Comparison of ENCODE assay signal across 8 cellular contexts in the genomic region with DNA sequence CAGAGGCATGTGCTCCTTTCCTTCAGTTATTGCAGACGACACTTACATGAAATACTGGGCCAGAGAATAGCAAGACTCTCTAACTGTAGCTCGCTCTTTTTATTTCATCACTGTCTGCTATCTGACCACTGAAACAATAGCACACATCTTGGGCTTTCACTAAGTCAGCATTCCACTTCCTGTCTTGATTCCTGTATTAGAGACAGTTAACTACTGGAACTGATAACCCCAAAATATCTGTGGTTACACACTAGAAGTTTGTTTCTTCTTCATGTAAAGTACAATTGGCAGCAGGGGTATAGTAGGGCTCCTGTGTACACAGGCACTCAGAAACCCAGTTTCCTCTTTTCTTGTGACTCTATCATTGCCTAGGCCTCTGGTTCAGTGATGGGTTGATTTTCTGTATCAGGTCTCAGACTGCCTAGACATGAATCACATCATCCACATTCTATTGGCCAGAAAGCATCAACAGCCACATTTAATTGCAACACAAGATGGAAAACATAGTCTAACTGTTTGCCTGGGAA.
DNase-seq lines count a peak whose midpoint lies in the region; ATAC-seq, FAIRE-seq and TF ChIP-seq lines count a peak whose summit lies in the region.

No MANE protein-coding gene starts in this region.

- H3K4me1 Mint-ChIP-seq in CD8-positive, alpha-beta T cell (ENCODE audit: low read depth): peaks cover 27% of the 10 kb centered on the region

- H3K36me3 ChIP-seq in CD8-positive, alpha-beta T cell (ENCODE audit: insufficient read depth, low read length): no peaks in the 10 kb centered on the region
- H3K36me3 ChIP-seq in GM12878 (ENCODE audit: control insufficient read depth in 2 of 2, insufficient read depth in 2 of 2, low read length in 1 of 2): no peaks in the 10 kb centered on the region

- peak overlapping the region; percentile 87 for H3K27ac Mint-ChIP-seq in CD8-positive, alpha-beta T cell

- POLR2A ChIA-PET in CD8-positive, alpha-beta T cell (lab: Charles Lee): interaction anchor here (0.7 to 1.2 kb wide), 4 partner anchors 11 to 239 kb away, joined by 3 to 4 read pairs (median 3); no protein-coding TSS in a partner anchor
- POLR2A ChIA-PET in GM12878 (lab: Charles Lee): no interaction called here
- POLR2A ChIA-PET in HEK293T (lab: Yijun Ruan, JAX): no interaction called here

- H3K9me3 Mint-ChIP-seq in CD8-positive, alpha-beta T cell: no peaks in the 10 kb centered on the region

- peak; percentile 53 for ATAC-seq in CD8-positive, alpha-beta T cell
- ATAC-seq in GM21367 (IDR thresholded peaks at IDR 0.05; ENCODE audit: unreplicated experiment): peak; percentile 95
- peak; percentile 77 for ATAC-seq in HG03439 (IDR thresholded peaks at IDR 0.05; ENCODE audit: unreplicated experiment)
- ATAC-seq in GM12878: peak; percentile 64

- no peaks in the 10 kb centered on the region for H3K36me3 Mint-ChIP-seq in CD8-positive, alpha-beta T cell

- H3K9ac ChIP-seq in GM12878 (ENCODE audit: control insufficient read depth, insufficient read depth, low read length): no peak overlapping the region

- CTCF ChIA-PET in CD8-positive, alpha-beta T cell (lab: Charles Lee): no interaction called here
- CTCF ChIA-PET in GM12878 (lab: Yijun Ruan, JAX): no interaction called here
- CTCF ChIA-PET in HEK293T (lab: Yijun Ruan, JAX): no interaction called here

- TF ChIP-seq POLR2A in GM12878 (IDR thresholded peaks at IDR 0.05; ENCODE audit: low read depth, low read length): no peak

- FAIRE-seq in GM12878 (lab: Jason Lieb, UNC): peak; percentile 81

- no peak for TF ChIP-seq RAD21 in GM12878 (IDR thresholded peaks at IDR 0.05; ENCODE audit: insufficient read depth, low read depth, low read length)

- H3K27me3 Mint-ChIP-seq in CD8-positive, alpha-beta T cell (ENCODE audit: low read depth): no peaks in the 10 kb centered on the region

- H3K79me2 ChIP-seq in GM12878 (ENCODE audit: control insufficient read depth, insufficient read depth, low read length): no peaks in the 10 kb centered on the region

- no peak overlapping the region for H2AFZ ChIP-seq in GM12878 (ENCODE audit: control insufficient read depth, low read depth, low read length)

- DNase-seq in CD8-positive, alpha-beta T cell: no peak
- no peak for DNase-seq in GM12878 (ENCODE audit: low read depth, low spot score)
- no peak for DNase-seq in SHP77 treated with DMSO at 0.1 percent for 48 hours (lab: John Stamatoyannopoulos, UW)
- DNase-seq in stimulated activated CD4-positive, alpha-beta T cell treated with anti-CD3 and anti-CD28 coated beads, Interleukin-4, amount 100 ng/mL, for 24 hours: no peak
- no peak for DNase-seq in dermis blood vessel endothelial cell
- no peak for DNase-seq in HEK293T (ENCODE audit: extremely low spot score)

- TF ChIP-seq CTCF in CD8-positive, alpha-beta T cell (IDR thresholded peaks at IDR 0.05): no peak
- no peak for TF ChIP-seq CTCF in GM12878 (IDR thresholded peaks at IDR 0.05 in 2 of 3, conservative IDR thresholded peaks at IDR 0.05 in 1 of 3; ENCODE audit: control insufficient read depth in 2 of 3, extremely low read depth in 1 of 3, insufficient read depth in 1 of 3, low read depth in 3 of 3, low read length in 3 of 3)

- WGBS in GM12878 (ENCODE audit: insufficient coverage, insufficient replicate concordance, low lambda C conversion rate, missing lambda C conversion rate): 17% methylated on average over 2 of the region's 2 CpGs

- peak overlapping the region; percentile 0 for H3K4me3 Mint-ChIP-seq in CD8-positive, alpha-beta T cell

- no peaks in the 10 kb centered on the region for H3K27me3 ChIP-seq in CD8-positive, alpha-beta T cell (ENCODE audit: insufficient read depth, low read length)
- H3K27me3 ChIP-seq in GM12878 (replicated peaks in 1 of 2; ENCODE audit: control insufficient read depth in 2 of 2, insufficient read depth in 2 of 2, low read length in 1 of 2): no peaks in the 10 kb centered on the region

- intact Hi-C loops in CD8-positive, alpha-beta T cell (cut with DNase I, micrococcal nuclease): loop anchor here in 1 of 2 experiments (1.0 to 5.0 kb wide), 4 partner anchors 13 to 239 kb away; a partner anchor contains a TSS
- intact Hi-C loops in GM12878 (cut with micrococcal nuclease; ENCODE audit: unreplicated experiment): no loop called here

- peak overlapping the region; percentile 3 for H3K27ac ChIP-seq in CD8-positive, alpha-beta T cell (ENCODE audit: low read depth, low read length)
- no peak overlapping the region for H3K27ac ChIP-seq in GM12878 (ENCODE audit: control insufficient read depth, insufficient read depth)

- no TSS peak for BruUV-seq in GM12878 (replicated peaks; lab: Mats Ljungman, UMichigan)

- RAD21 ChIA-PET in GM12878 (lab: Charles Lee; ENCODE audit: unreplicated experiment): no interaction called here

- TF ChIP-seq EP300 in GM12878 (IDR thresholded peaks at IDR 0.05; ENCODE audit: borderline replicate concordance in 1 of 2, control insufficient read depth in 1 of 2, low read depth in 2 of 2, low read length in 2 of 2): no peak

- SMC1A ChIA-PET in GM12878 (lab: Charles Lee; ENCODE audit: uncharacterized antibody, unreplicated experiment): no interaction called here

- H3K4me2 ChIP-seq in GM12878 (ENCODE audit: control insufficient read depth, insufficient read depth): peak overlapping the region; percentile 19; the same call in 1 of the 2 replicates

- in situ Hi-C loops in GM12878 (cut with MboI): no loop called here

- H3K4me1 ChIP-seq in CD8-positive, alpha-beta T cell (ENCODE audit: insufficient read depth, low read length): peaks cover 50% of the 10 kb centered on the region
- H3K4me1 ChIP-seq in GM12878 (ENCODE audit: control insufficient read depth, insufficient read depth, low read length): no peaks in the 10 kb centered on the region

- no peaks in the 10 kb centered on the region for H4K20me1 ChIP-seq in GM12878 (ENCODE audit: control insufficient read depth, insufficient read depth)

- H3K4me3 ChIP-seq in CD8-positive, alpha-beta T cell (ENCODE audit: low read depth, low read length): no peak overlapping the region
- H3K4me3 ChIP-seq in GM12878: no peak overlapping the region

- H3K9me3 ChIP-seq in CD8-positive, alpha-beta T cell (ENCODE audit: low read length): no peaks in the 10 kb centered on the region
- H3K9me3 ChIP-seq in GM12878 (replicated peaks; ENCODE audit: control insufficient read depth, insufficient read depth, low read length): no peaks in the 10 kb centered on the region

TF ChIP-seq in GM12878, 131 proteins besides CTCF, POLR2A, EP300 and RAD21:
- TF ChIP-seq MTA3 (IDR thresholded peaks at IDR 0.05; ENCODE audit: borderline replicate concordance, low read length) (no peak), RCOR1 (conservative IDR thresholded peaks at IDR 0.05; ENCODE audit: low read depth, low read length) (no peak), RUNX3 (IDR thresholded peaks at IDR 0.05; ENCODE audit: low read length) (peak; percentile 23; the same call in 1 of the 2 replicates)

TF ChIP-seq in HEK293T, 16 proteins besides CTCF, POLR2A, EP300 and RAD21:
- TF ChIP-seq CTBP1 (IDR thresholded peaks at IDR 0.05; ENCODE audit: borderline replicate concordance) (no peak), ELF4 (IDR thresholded peaks at IDR 0.05) (no peak), FOXK2 (IDR thresholded peaks at IDR 0.05) (no peak), ZNF384 (IDR thresholded peaks at IDR 0.05) (no peak)
